Comparison of ENCODE assay signal across 8 cellular contexts in the genomic region with DNA sequence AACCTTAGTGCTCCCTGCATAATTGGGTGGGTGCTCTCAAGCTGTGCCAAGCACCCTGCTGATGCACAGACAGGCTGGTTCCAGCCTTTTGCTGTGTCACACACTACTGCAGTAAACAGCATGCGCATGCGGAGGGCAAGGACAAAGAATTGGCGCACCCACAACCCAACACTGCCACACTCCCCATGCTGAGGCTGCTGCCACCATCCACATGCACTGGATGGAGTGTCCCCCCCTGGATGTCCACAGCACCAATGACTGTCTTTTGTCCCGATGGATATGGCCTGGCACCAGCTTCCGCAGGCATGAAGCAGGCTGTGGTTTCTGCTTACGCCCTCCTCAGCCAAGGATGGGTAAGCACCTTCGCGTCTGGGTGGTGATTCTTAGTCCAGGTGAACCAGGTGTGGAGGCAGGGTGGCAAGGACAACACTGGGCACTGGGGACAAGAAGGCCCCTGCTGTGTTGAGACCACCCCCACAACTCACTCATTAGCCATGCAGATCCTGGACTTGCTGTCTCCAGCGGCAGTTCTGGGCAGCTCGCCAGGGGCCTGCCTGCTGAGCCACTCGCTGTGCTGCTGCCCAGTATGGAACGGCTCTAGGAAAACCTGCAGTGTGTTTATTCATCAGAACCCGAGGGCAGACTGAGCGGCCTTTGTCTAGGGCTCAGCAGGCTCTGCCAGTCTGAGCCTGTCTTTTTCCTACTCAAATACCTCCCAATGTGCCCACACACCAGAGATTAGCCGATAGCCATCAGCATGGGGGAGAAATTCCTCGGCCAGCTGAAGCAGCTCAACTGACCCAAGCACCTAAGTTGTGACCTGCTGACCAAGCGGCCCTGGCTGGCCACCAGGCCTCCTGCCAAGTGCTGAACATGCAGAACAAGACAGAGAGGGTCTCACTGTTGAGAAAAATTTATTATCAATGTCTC. TPM values are rescaled to one million over a fixed set of nuclear protein-coding genes. Genes with fewer than 3 reads are reported as not detected.
A peak's percentile ranks its signal among the peaks of the same experiment; 100 is the strongest.
DNase-seq lines count a peak whose midpoint lies in the region; ATAC-seq and TF ChIP-seq lines count a peak whose summit lies in the region.

No MANE protein-coding gene starts in this region.

- no peak for DNase-seq in activated CD4-positive, alpha-beta memory T cell treated with anti-CD3 and anti-CD28 coated beads for 36 hours
- DNase-seq in activated CD4-positive, alpha-beta memory T cell treated with anti-CD3 and anti-CD28 coated beads, Interleukin-2, amount 10 ng/mL, durations not matched to agents 7 days and 5 days = no peak
- DNase-seq in breast epithelium (ENCODE audit: low spot score in 2 of 2) (peak; percentile 93 to 94), left colon (peak; percentile 69), upper lobe of right lung (peak; percentile 69), NK-92 (lab: John Stamatoyannopoulos, UW; ENCODE audit: unreplicated experiment) (no peak)

- peak overlapping the region; percentile 28 for H3K27ac Mint-ChIP-seq in activated CD4-positive, alpha-beta memory T cell treated with anti-CD3 and anti-CD28 coated beads for 36 hours
- H3K27ac Mint-ChIP-seq in activated CD4-positive, alpha-beta memory T cell treated with anti-CD3 and anti-CD28 coated beads, Interleukin-2, amount 10 ng/mL, durations not matched to agents 7 days and 5 days = no peak overlapping the region

- TF ChIP-seq CTCF in breast epithelium (IDR thresholded peaks at IDR 0.05) = no peak
- TF ChIP-seq CTCF in upper lobe of right lung (IDR thresholded peaks at IDR 0.05) = no peak

- H3K27me3 Mint-ChIP-seq in activated CD4-positive, alpha-beta memory T cell treated with anti-CD3 and anti-CD28 coated beads for 36 hours = no peaks in the 10 kb centered on the region
- H3K27me3 Mint-ChIP-seq in activated CD4-positive, alpha-beta memory T cell treated with anti-CD3 and anti-CD28 coated beads, Interleukin-2, amount 10 ng/mL, durations not matched to agents 7 days and 5 days = no peaks in the 10 kb centered on the region

- CTCF ChIA-PET in activated CD4-positive, alpha-beta memory T cell treated with anti-CD3 and anti-CD28 coated beads for 36 hours (lab: Charles Lee) = interaction anchor here (2.5 kb wide), 1 partner anchor 25 kb away, joined by 16 read pairs; no protein-coding TSS in a partner anchor
- CTCF ChIA-PET in activated CD4-positive, alpha-beta memory T cell treated with anti-CD3 and anti-CD28 coated beads, Interleukin-2, amount 10 ng/mL, durations not matched to agents 7 days and 5 days (lab: Charles Lee) = no interaction called here

- H3K4me1 ChIP-seq in breast epithelium (peaks cover 2 to 43% of the 10 kb centered on the region in 2 donors), upper lobe of right lung (no peaks in the 10 kb centered on the region)

- no peaks in the 10 kb centered on the region for H3K9me3 ChIP-seq in breast epithelium
- H3K9me3 ChIP-seq in upper lobe of right lung = no peaks in the 10 kb centered on the region

- POLR2A ChIA-PET in activated CD4-positive, alpha-beta memory T cell treated with anti-CD3 and anti-CD28 coated beads for 36 hours (lab: Charles Lee) = no interaction called here
- POLR2A ChIA-PET in activated CD4-positive, alpha-beta memory T cell treated with anti-CD3 and anti-CD28 coated beads, Interleukin-2, amount 10 ng/mL, durations not matched to agents 7 days and 5 days (lab: Charles Lee) = interaction anchor here (3.7 to 5.3 kb wide), 2 partner anchors 8 to 11 kb away, joined by 23 to 25 read pairs; partner anchors contain the start of gene NAP1L4

- ATAC-seq in left colon (peak; percentile 41), upper lobe of right lung (peak; percentile 12), GM19035 (IDR thresholded peaks at IDR 0.05; ENCODE audit: unreplicated experiment) (no peak), HG02870 (IDR thresholded peaks at IDR 0.05; ENCODE audit: unreplicated experiment) (no peak)

- H3K4me1 Mint-ChIP-seq in activated CD4-positive, alpha-beta memory T cell treated with anti-CD3 and anti-CD28 coated beads for 36 hours (ENCODE audit: low read depth) = peaks cover 3% of the 10 kb centered on the region
- H3K4me1 Mint-ChIP-seq in activated CD4-positive, alpha-beta memory T cell treated with anti-CD3 and anti-CD28 coated beads, Interleukin-2, amount 10 ng/mL, durations not matched to agents 7 days and 5 days = no peaks in the 10 kb centered on the region

- intact Hi-C loops in activated CD4-positive, alpha-beta memory T cell treated with anti-CD3 and anti-CD28 coated beads for 36 hours (cut with micrococcal nuclease) = no loop called here
- intact Hi-C loops in breast epithelium (cut with DNase I; ENCODE audit: low total_unique reads) (no loop called here), left colon (cut with DNase I, micrococcal nuclease) (no loop called here), upper lobe of right lung (cut with DNase I) (no loop called here)

- H3K27me3 ChIP-seq in breast epithelium (no peaks in the 10 kb centered on the region), upper lobe of right lung (no peaks in the 10 kb centered on the region)

- H3K36me3 ChIP-seq in breast epithelium = no peaks in the 10 kb centered on the region
- peaks cover 44% of the 10 kb centered on the region for H3K36me3 ChIP-seq in upper lobe of right lung

- H3K9me3 Mint-ChIP-seq in activated CD4-positive, alpha-beta memory T cell treated with anti-CD3 and anti-CD28 coated beads for 36 hours = no peaks in the 10 kb centered on the region
- no peaks in the 10 kb centered on the region for H3K9me3 Mint-ChIP-seq in activated CD4-positive, alpha-beta memory T cell treated with anti-CD3 and anti-CD28 coated beads, Interleukin-2, amount 10 ng/mL, durations not matched to agents 7 days and 5 days

- H3K4me3 Mint-ChIP-seq in activated CD4-positive, alpha-beta memory T cell treated with anti-CD3 and anti-CD28 coated beads for 36 hours = no peak overlapping the region
- no peak overlapping the region for H3K4me3 Mint-ChIP-seq in activated CD4-positive, alpha-beta memory T cell treated with anti-CD3 and anti-CD28 coated beads, Interleukin-2, amount 10 ng/mL, durations not matched to agents 7 days and 5 days

- H3K27ac ChIP-seq in breast epithelium (peak overlapping the region; percentile 76 to 92), upper lobe of right lung (no peak overlapping the region)

- peaks cover 39% of the 10 kb centered on the region for H3K36me3 Mint-ChIP-seq in activated CD4-positive, alpha-beta memory T cell treated with anti-CD3 and anti-CD28 coated beads for 36 hours
- H3K36me3 Mint-ChIP-seq in activated CD4-positive, alpha-beta memory T cell treated with anti-CD3 and anti-CD28 coated beads, Interleukin-2, amount 10 ng/mL, durations not matched to agents 7 days and 5 days (ENCODE audit: low read depth) = peaks cover 52% of the 10 kb centered on the region

- H3K4me3 ChIP-seq in breast epithelium (peak overlapping the region in 1 of 3 donors; percentile 2), upper lobe of right lung (no peak overlapping the region)

- TF ChIP-seq POLR2A in breast epithelium (IDR thresholded peaks at IDR 0.05) = no peak

RNA-seq across cellular contexts. Expression of gene NAP1L4, which starts 8.2 kb away (rescaled TPM):
- 100 to 1,000 TPM; 261 to 263 TPM for total RNA-seq in activated CD4-positive, alpha-beta memory T cell treated with anti-CD3 and anti-CD28 coated beads for 36 hours
- 100 to 1,000 TPM; 299 to 314 TPM for total RNA-seq in activated CD4-positive, alpha-beta memory T cell treated with anti-CD3 and anti-CD28 coated beads, Interleukin-2, amount 10 ng/mL, durations not matched to agents 7 days and 5 days
- total RNA-seq in breast epithelium (100 to 1,000 TPM in 1 of 3 donors, 10 to 100 TPM in 2; 87.1 to 167 (median 98.3) TPM), left colon (100 to 1,000 TPM in 1 of 2 donors, 10 to 100 TPM in 1; 88.8 to 103 TPM), upper lobe of right lung (92.7 TPM)

RNA-seq across cellular contexts. Expression of gene CARS1, which starts 56.9 kb away (rescaled TPM):
- 10 to 100 TPM; 94.7 to 97.5 TPM for total RNA-seq in activated CD4-positive, alpha-beta memory T cell treated with anti-CD3 and anti-CD28 coated beads for 36 hours
- 100 to 1,000 TPM; 106 to 121 TPM for total RNA-seq in activated CD4-positive, alpha-beta memory T cell treated with anti-CD3 and anti-CD28 coated beads, Interleukin-2, amount 10 ng/mL, durations not matched to agents 7 days and 5 days
- total RNA-seq in breast epithelium (10 to 100 TPM; 30.1 to 42.6 (median 40.7) TPM), left colon (10 to 100 TPM; 43.2 to 56.2 TPM), upper lobe of right lung (34.6 TPM)

Comparison
In these comparisons a context has a peak if more than half of its experiments do, and no peak if none do; other contexts are left out.
1. DNase-seq: peak in breast epithelium (2 of 2), left colon (2 of 2) and upper lobe of right lung (single experiment); none in activated CD4-positive, alpha-beta memory T cell treated with anti-CD3 and anti-CD28 coated beads for 36 hours (single experiment), activated CD4-positive, alpha-beta memory T cell treated with anti-CD3 and anti-CD28 coated beads, Interleukin-2, amount 10 ng/mL, durations not matched to agents 7 days and 5 days (single experiment) and NK-92 (single experiment).
2. ATAC-seq: peak in left colon (single experiment) and upper lobe of right lung (single experiment); none in GM19035 (single experiment) and HG02870 (single experiment).